ENCODE assay signal across 23 cellular contexts in genomic region chrX:39377171-39377570, GRCh38.
"Had no signal": no experiment of that assay in that cellular context is flagged by ENCODE, and none has a peak within 500 bp of the region (broad histone marks: within the 10 kb centered on the region; RNA-seq: fewer than 3 reads in every experiment).

No MANE protein-coding gene starts in this region.

- H3K4me1 ChIP-seq: left ventricle myocardium inferior, parathyroid adenoma, right lobe of liver, stomach, suprapubic skin, tibial nerve had no signal

- H2AFZ ChIP-seq: parathyroid adenoma had no signal

- H3K79me2 ChIP-seq: parathyroid adenoma had no signal

- H3K9ac ChIP-seq: parathyroid adenoma had no signal

- H3K27ac ChIP-seq: brain microvascular endothelial cell, left ventricle myocardium inferior, parathyroid adenoma, right lobe of liver, stomach, suprapubic skin, tibial nerve had no signal

- H3K9me3 ChIP-seq: left ventricle myocardium inferior, right lobe of liver, suprapubic skin, tibial nerve had no signal

- H3K27me3 ChIP-seq: brain microvascular endothelial cell, right lobe of liver, suprapubic skin, tibial nerve had no signal

- DNase-seq: activated CD4-positive, alpha-beta T cell treated with anti-CD3 and anti-CD28 coated beads for 36 hours; activated CD4-positive, alpha-beta T cell treated with anti-CD3 and anti-CD28 coated beads, Interleukin-2, amount 50 U/mL, for 4 hours; activated CD8-positive, alpha-beta memory T cell treated with anti-CD3 and anti-CD28 coated beads for 24 hours; activated CD8-positive, alpha-beta memory T cell treated with anti-CD3 and anti-CD28 coated beads, Interleukin-2, amount 50 U/mL, for 4 hours; activated T-cell treated with anti-CD3 and anti-CD28 coated beads, Interleukin-2, amount 50 U/mL, for 24 hours; aorta; brain microvascular endothelial cell; effector memory CD4-positive, alpha-beta T cell; foreskin melanocyte; immature natural killer cell; left ventricle myocardium inferior; midbrain; nucleus accumbens; right lobe of liver; small intestine; stomach; T1000 had no signal

- H3K4me3 ChIP-seq: left ventricle myocardium inferior, right lobe of liver, stomach, suprapubic skin, tibial nerve had no signal

- ATAC-seq: activated CD4-positive, alpha-beta T cell treated with anti-CD3 and anti-CD28 coated beads for 36 hours; natural killer cell treated with Interleukin-12 subunit alpha and Interleukin-12 subunit beta and Interleukin-15 and Interleukin-18, amount 100 ng/mL, for 72 hours; right lobe of liver; stimulated activated memory B cell treated with anti-CD40 and anti-IgM and Interleukin-4, amounts not matched to agents 10 μg/mL and 1 μg/mL and 100 μg/mL, for 72 hours; WTC11 had no signal

- H3K36me3 ChIP-seq: brain microvascular endothelial cell, left ventricle myocardium inferior, right lobe of liver, stomach, suprapubic skin, tibial nerve had no signal
